30 cellular contexts compared by ENCODE assay signal in genomic region chr15:47565986-47566385, GRCh38.
"Had no signal": no experiment of that assay in that cellular context is flagged by ENCODE, and none has a peak within 500 bp of the region (broad histone marks: within the 10 kb centered on the region; RNA-seq: fewer than 3 reads in every experiment).

No MANE protein-coding gene starts in this region.

- H3K4me3 Mint-ChIP-seq: activated CD4-positive, alpha-beta memory T cell treated with anti-CD3 and anti-CD28 coated beads, Interleukin-2, amount 10 ng/mL, durations not matched to agents 7 days and 5 days; activated CD4-positive, alpha-beta T cell treated with anti-CD3 and anti-CD28 coated beads, Interleukin-2, amount 10 ng/mL, durations not matched to agents 7 days and 5 days; activated naive CD8-positive, alpha-beta T cell; activated T-cell treated with anti-CD3 and anti-CD28 coated beads, Interleukin-2, amount 50 U/mL, for 24 hours; activated T-cell treated with anti-CD3 and anti-CD28 coated beads, Interleukin-2, amount 50 U/mL, for 72 hours; central memory CD8-positive, alpha-beta T cell; dendritic cell treated with granulocyte-macrophage colony-stimulating factor and Interleukin-4, amounts not matched to agents 40 ng/mL and 50 ng/mL, for 4 days; endodermal cell; WTC11 had no signal

- DNase-seq: activated CD4-positive, alpha-beta memory T cell treated with anti-CD3 and anti-CD28 coated beads, Interleukin-2, amount 10 ng/mL, durations not matched to agents 7 days and 5 days; activated CD4-positive, alpha-beta T cell treated with anti-CD3 and anti-CD28 coated beads for 1 hour; activated CD4-positive, alpha-beta T cell treated with anti-CD3 and anti-CD28 coated beads for 4 hours; activated CD4-positive, alpha-beta T cell treated with anti-CD3 and anti-CD28 coated beads, Interleukin-2, amount 10 ng/mL, durations not matched to agents 7 days and 5 days; activated CD4-positive, alpha-beta T cell treated with anti-CD3 and anti-CD28 coated beads, Interleukin-2, amount 50 U/mL, for 4 hours; activated CD8-positive, alpha-beta memory T cell treated with anti-CD3 and anti-CD28 coated beads, Interleukin-2, amount 50 U/mL, for 48 hours; activated gamma-delta T cell; activated naive CD4-positive, alpha-beta T cell; activated naive CD4-positive, alpha-beta T cell treated with anti-CD3 and anti-CD28 coated beads, Interleukin-2, amount 50 U/mL, for 16 hours; activated T-cell treated with anti-CD3 and anti-CD28 coated beads for 4 hours; activated T-cell treated with anti-CD3 and anti-CD28 coated beads, Interleukin-2, amount 50 U/mL, for 24 hours; activated T-cell treated with anti-CD3 and anti-CD28 coated beads, Interleukin-2, amount 50 U/mL, for 72 hours; amniotic stem cell; anterior cingulate cortex; brain microvascular endothelial cell; dorsolateral prefrontal cortex; effector memory CD4-positive, alpha-beta T cell; endodermal cell; erythroblast; foreskin keratinocyte; gastrocnemius medialis; T-helper 2 cell had no signal

- H3K36me3 Mint-ChIP-seq: activated naive CD8-positive, alpha-beta T cell had no signal

- H3K4me1 Mint-ChIP-seq: activated CD4-positive, alpha-beta memory T cell treated with anti-CD3 and anti-CD28 coated beads, Interleukin-2, amount 10 ng/mL, durations not matched to agents 7 days and 5 days; activated CD4-positive, alpha-beta T cell treated with anti-CD3 and anti-CD28 coated beads, Interleukin-2, amount 10 ng/mL, durations not matched to agents 7 days and 5 days; central memory CD8-positive, alpha-beta T cell had no signal

- H3K4me3 ChIP-seq: coronary artery, dorsolateral prefrontal cortex, esophagus muscularis mucosa, gastrocnemius medialis had no signal

- H3K27ac ChIP-seq: brain microvascular endothelial cell, coronary artery, dorsolateral prefrontal cortex, esophagus muscularis mucosa, foreskin keratinocyte, gastrocnemius medialis had no signal

- H3K36me3 ChIP-seq: brain microvascular endothelial cell, esophagus muscularis mucosa, gastrocnemius medialis had no signal

- ATAC-seq: activated T-cell treated with anti-CD3 and anti-CD28 coated beads, Interleukin-2, amount 50 U/mL, for 72 hours; foreskin keratinocyte; gastrocnemius medialis; WTC11 had no signal

- FAIRE-seq: astrocyte, bronchial epithelial cell had no signal

- H3K27ac Mint-ChIP-seq: activated CD4-positive, alpha-beta memory T cell treated with anti-CD3 and anti-CD28 coated beads, Interleukin-2, amount 10 ng/mL, durations not matched to agents 7 days and 5 days; activated CD4-positive, alpha-beta T cell treated with anti-CD3 and anti-CD28 coated beads, Interleukin-2, amount 10 ng/mL, durations not matched to agents 7 days and 5 days; activated naive CD8-positive, alpha-beta T cell; activated T-cell treated with anti-CD3 and anti-CD28 coated beads, Interleukin-2, amount 50 U/mL, for 24 hours; activated T-cell treated with anti-CD3 and anti-CD28 coated beads, Interleukin-2, amount 50 U/mL, for 72 hours; dendritic cell treated with granulocyte-macrophage colony-stimulating factor and Interleukin-4, amounts not matched to agents 40 ng/mL and 50 ng/mL, for 4 days; endodermal cell; WTC11 had no signal

- H3K27me3 Mint-ChIP-seq: activated CD4-positive, alpha-beta memory T cell treated with anti-CD3 and anti-CD28 coated beads, Interleukin-2, amount 10 ng/mL, durations not matched to agents 7 days and 5 days; activated CD4-positive, alpha-beta T cell treated with anti-CD3 and anti-CD28 coated beads, Interleukin-2, amount 10 ng/mL, durations not matched to agents 7 days and 5 days; activated T-cell treated with anti-CD3 and anti-CD28 coated beads, Interleukin-2, amount 50 U/mL, for 24 hours; central memory CD8-positive, alpha-beta T cell; dendritic cell treated with granulocyte-macrophage colony-stimulating factor and Interleukin-4, amounts not matched to agents 40 ng/mL and 50 ng/mL, for 4 days had no signal

- H3K9me3 Mint-ChIP-seq: activated CD4-positive, alpha-beta T cell treated with anti-CD3 and anti-CD28 coated beads, Interleukin-2, amount 10 ng/mL, durations not matched to agents 7 days and 5 days; activated T-cell treated with anti-CD3 and anti-CD28 coated beads, Interleukin-2, amount 50 U/mL, for 24 hours; central memory CD8-positive, alpha-beta T cell had no signal

- H3K4me1 ChIP-seq: foreskin keratinocyte, gastrocnemius medialis had no signal

- H3K27me3 ChIP-seq: brain microvascular endothelial cell, dorsolateral prefrontal cortex, esophagus muscularis mucosa, foreskin keratinocyte, gastrocnemius medialis had no signal
